In the genomic region with DNA sequence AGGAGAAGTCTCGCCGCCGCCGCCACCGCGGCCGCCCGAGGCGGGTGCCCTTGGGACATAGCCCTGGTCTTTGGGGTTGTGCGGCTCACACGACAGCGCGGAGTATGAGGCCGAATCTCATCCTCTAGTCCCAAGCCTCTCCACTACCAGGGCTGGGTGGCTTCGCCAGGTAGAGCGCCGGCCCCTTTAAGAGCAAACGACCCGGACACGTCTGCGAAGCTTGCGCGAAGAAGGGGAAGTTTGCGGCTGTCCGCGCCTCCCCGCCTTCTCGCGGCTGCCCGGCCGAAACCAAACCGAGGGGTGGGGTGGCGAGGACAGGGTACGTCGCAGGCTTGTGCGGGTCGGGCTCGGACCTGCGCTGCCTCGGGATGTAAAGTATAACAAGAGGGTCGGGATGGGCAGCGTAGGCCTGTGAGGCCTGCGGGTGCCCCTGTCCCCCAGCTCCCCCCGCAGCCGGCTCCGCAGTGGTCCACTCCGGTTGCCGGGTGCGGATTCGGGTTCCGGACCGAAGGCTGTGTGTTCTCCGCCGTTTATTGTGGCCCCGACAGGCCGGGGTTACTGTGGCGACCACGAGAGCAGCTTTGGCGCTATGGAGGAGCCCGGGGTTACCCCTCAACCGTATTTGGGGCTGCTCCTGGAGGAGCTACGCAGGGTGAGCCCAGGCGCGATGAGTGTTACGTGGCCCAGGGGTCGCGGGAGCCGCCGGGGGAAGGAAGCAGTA, we compare ENCODE assay signal across 8 cellular contexts. TPM values are rescaled to one million over a fixed set of nuclear protein-coding genes. Genes with fewer than 3 reads are reported as not detected.
DNase-seq lines count a peak whose midpoint lies in the region; ATAC-seq, FAIRE-seq and TF ChIP-seq lines count a peak whose summit lies in the region.

No MANE protein-coding gene starts in this region.

- peaks cover 48% of the 10 kb centered on the region for H3K4me1 Mint-ChIP-seq in CD14-positive monocyte
- H3K4me1 Mint-ChIP-seq in activated CD4-positive, alpha-beta memory T cell treated with anti-CD3 and anti-CD28 coated beads for 36 hours (ENCODE audit: low read depth): peaks cover 46% of the 10 kb centered on the region

- H3K4me3 Mint-ChIP-seq in CD14-positive monocyte: peak overlapping the region; percentile 94 to 97
- peak overlapping the region; percentile 84 for H3K4me3 Mint-ChIP-seq in activated CD4-positive, alpha-beta memory T cell treated with anti-CD3 and anti-CD28 coated beads for 36 hours

- H3K27ac ChIP-seq in duodenal mucosa (ENCODE audit: low read depth, low read length): peak overlapping the region; percentile 97
- H3K27ac ChIP-seq in lower lobe of right lung: peak overlapping the region; percentile 99

- peaks cover 6 to 11% of the 10 kb centered on the region in 2 donors for H3K36me3 Mint-ChIP-seq in CD14-positive monocyte
- peaks cover 3% of the 10 kb centered on the region for H3K36me3 Mint-ChIP-seq in activated CD4-positive, alpha-beta memory T cell treated with anti-CD3 and anti-CD28 coated beads for 36 hours

- no peaks in the 10 kb centered on the region for H3K36me3 ChIP-seq in duodenal mucosa (ENCODE audit: control insufficient read depth in 1 of 2, insufficient read depth in 2 of 2, low read length in 2 of 2)
- no peaks in the 10 kb centered on the region for H3K36me3 ChIP-seq in lower lobe of right lung

- intact Hi-C loops in CD14-positive monocyte (cut with micrococcal nuclease): loop anchor here (2.0 to 5.0 kb wide), 3 partner anchors 90 to 164 kb away; a partner anchor contains a TSS
- intact Hi-C loops in activated CD4-positive, alpha-beta memory T cell treated with anti-CD3 and anti-CD28 coated beads for 36 hours (cut with micrococcal nuclease): loop anchor here (1.0 kb wide), 5 partner anchors 38 to 165 kb away; a partner anchor contains a TSS
- intact Hi-C loops in lower lobe of right lung (cut with DNase I): no loop called here

- H3K9me3 ChIP-seq in duodenal mucosa (ENCODE audit: control insufficient read depth in 1 of 2, low read length in 2 of 2): no peaks in the 10 kb centered on the region
- H3K9me3 ChIP-seq in lower lobe of right lung: no peaks in the 10 kb centered on the region

- TF ChIP-seq CTCF in CD14-positive monocyte (IDR thresholded peaks at IDR 0.05): no peak
- no peak for TF ChIP-seq CTCF in lower lobe of right lung (IDR thresholded peaks at IDR 0.05)

- peak overlapping the region; percentile 96 to 98 (median 97) for H3K27ac Mint-ChIP-seq in CD14-positive monocyte
- peak overlapping the region; percentile 90 for H3K27ac Mint-ChIP-seq in activated CD4-positive, alpha-beta memory T cell treated with anti-CD3 and anti-CD28 coated beads for 36 hours

- H3K9ac ChIP-seq in duodenal mucosa (ENCODE audit: low read depth in 1 of 2, low read length in 2 of 2): peak overlapping the region; percentile 82 to 91

- peak; percentile 91 for FAIRE-seq in GM19239 (lab: Jason Lieb, UNC)

- H3K4me3 ChIP-seq in duodenal mucosa (ENCODE audit: low read depth in 1 of 2, low read length in 2 of 2): peak overlapping the region; percentile 88 to 96
- peak overlapping the region; percentile 87 for H3K4me3 ChIP-seq in lower lobe of right lung

- peak; percentile 88 for ATAC-seq in HG03439 (IDR thresholded peaks at IDR 0.05; ENCODE audit: unreplicated experiment)
- peak; percentile 96 to 97 for ATAC-seq in lower lobe of right lung

- H3K4me1 ChIP-seq in duodenal mucosa (ENCODE audit: control insufficient read depth in 1 of 2, insufficient read depth in 2 of 2, low read length in 2 of 2) (peaks cover 22 to 29% of the 10 kb centered on the region in 2 donors), lower lobe of right lung (peaks cover 37% of the 10 kb centered on the region)

- peaks cover 0 to 13% (median 5%) of the 10 kb centered on the region in 7 donors for H3K9me3 Mint-ChIP-seq in CD14-positive monocyte
- peaks cover 4% of the 10 kb centered on the region for H3K9me3 Mint-ChIP-seq in activated CD4-positive, alpha-beta memory T cell treated with anti-CD3 and anti-CD28 coated beads for 36 hours

- H3K27me3 ChIP-seq in duodenal mucosa (ENCODE audit: control insufficient read depth in 1 of 2, insufficient read depth in 2 of 2, low read length in 2 of 2) (no peaks in the 10 kb centered on the region), lower lobe of right lung (ENCODE audit: low read depth) (no peaks in the 10 kb centered on the region)

- H3K27me3 Mint-ChIP-seq in CD14-positive monocyte (ENCODE audit: low read depth in 3 of 3): no peaks in the 10 kb centered on the region
- no peaks in the 10 kb centered on the region for H3K27me3 Mint-ChIP-seq in activated CD4-positive, alpha-beta memory T cell treated with anti-CD3 and anti-CD28 coated beads for 36 hours

- peak; percentile 77 for DNase-seq in CD14-positive monocyte (ENCODE audit: low spot score)
- DNase-seq in GM19239 (ENCODE audit: insufficient read length, low spot score): peak; percentile 62
- peak; percentile 67 for DNase-seq in NCI-H748 treated with DMSO at 0.1 percent for 48 hours (lab: John Stamatoyannopoulos, UW)
- DNase-seq in activated CD4-positive, alpha-beta memory T cell treated with anti-CD3 and anti-CD28 coated beads for 36 hours: peak; percentile 79
- peak; percentile 91 for DNase-seq in lower lobe of right lung
- DNase-seq in stimulated activated CD4-positive, alpha-beta T cell treated with anti-CD3 and anti-CD28 coated beads, TNF-alpha, amount 100 ng/mL, for 24 hours (ENCODE audit: low read depth in 3 of 3): peak; percentile 56 to 66 (median 56)

- CTCF ChIA-PET in activated CD4-positive, alpha-beta memory T cell treated with anti-CD3 and anti-CD28 coated beads for 36 hours (lab: Charles Lee): interaction anchor here (0.6 to 1.0 kb wide), 3 partner anchors 36 to 477 kb away, joined by 3 to 4 read pairs (median 3); a partner anchor contains a TSS

- POLR2A ChIA-PET in activated CD4-positive, alpha-beta memory T cell treated with anti-CD3 and anti-CD28 coated beads for 36 hours (lab: Charles Lee): interaction anchor here (1.0 to 2.9 kb wide), 8 partner anchors 35 to 165 kb away, joined by 3 to 16 read pairs (median 8); a partner anchor contains a TSS

RNA-seq across cellular contexts. Expression of a gene that starts 33.3 kb away (rescaled TPM):
- polyA plus RNA-seq in CD14-positive monocyte: 10 to 100 TPM; 19.1 to 24.6 TPM
- 10 to 100 TPM; 23.8 to 24.1 TPM for total RNA-seq in activated CD4-positive, alpha-beta memory T cell treated with anti-CD3 and anti-CD28 coated beads for 36 hours
- total RNA-seq in lower lobe of right lung: 34.2 TPM

Comparison
In these comparisons a context has a peak if more than half of its experiments do, and no peak if none do; other contexts are left out.
1. Peak in every context shown above with its lines: DNase-seq, ATAC-seq, H3K4me3 ChIP-seq and H3K27ac ChIP-seq.